In the genomic region with DNA sequence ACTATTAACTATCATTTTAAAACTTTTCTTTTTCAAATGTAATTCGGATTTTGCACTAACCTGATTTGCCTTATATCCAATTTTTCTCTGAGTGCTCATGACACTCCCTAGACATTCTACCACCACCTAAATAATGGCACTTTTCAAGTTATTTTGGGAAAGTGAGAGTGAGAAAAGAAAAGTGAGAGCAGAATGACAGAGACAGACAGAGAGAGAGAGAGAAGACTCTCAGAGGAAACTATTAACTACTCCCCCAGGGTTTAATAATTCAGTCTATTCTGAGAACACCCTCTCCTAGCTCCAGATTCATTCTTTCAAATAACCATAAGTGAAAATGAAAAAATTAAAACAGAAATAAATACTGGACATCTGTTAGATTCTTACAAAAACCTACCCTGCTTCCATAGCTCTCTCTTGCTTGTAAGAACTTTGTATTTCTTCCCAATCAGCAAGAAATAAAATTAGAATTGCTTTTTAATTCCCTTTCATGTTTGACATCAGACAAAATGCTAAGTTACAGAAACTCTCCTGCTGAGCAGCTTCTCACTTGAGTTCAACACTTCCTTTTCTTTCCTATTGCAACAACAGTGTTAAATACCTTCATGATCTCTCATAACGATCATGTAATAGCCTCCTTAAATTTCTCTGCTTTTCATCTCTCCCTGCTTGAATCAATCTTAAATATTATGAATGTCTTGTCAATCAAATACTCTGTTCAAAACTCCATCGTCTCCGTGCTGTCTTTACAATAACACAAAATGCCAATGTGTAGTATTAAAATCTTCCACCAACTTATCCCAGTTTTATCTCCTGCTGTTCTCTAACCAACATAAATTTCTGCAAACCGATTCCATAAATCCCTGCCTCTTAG, we compare ENCODE assay signal across 1 cellular context.
TF ChIP-seq lines count a peak whose summit lies in the region.

No MANE protein-coding gene starts in this region.

TF ChIP-seq in H1, 55 proteins besides CTCF, POLR2A, EP300 and RAD21 (continued from another document):
- TF ChIP-seq KDM4A (IDR thresholded peaks at IDR 0.05; ENCODE audit: low read depth, low read length, severe bottlenecking) = no peak
- no peak for TF ChIP-seq EGR1 (IDR thresholded peaks at IDR 0.05; ENCODE audit: borderline replicate concordance, low read depth, low read length)
